ENCODE assay signal across 10 cellular contexts in genomic region chr6:11810039-11810541, GRCh38. TPM values are rescaled to one million over a fixed set of nuclear protein-coding genes. Genes with fewer than 3 reads are reported as not detected.
DNase-seq lines count a peak whose midpoint lies in the region; ATAC-seq lines count a peak whose summit lies in the region.
"Had no signal": no experiment of that assay in that cellular context is flagged by ENCODE, and none has a peak within 500 bp of the region (broad histone marks: within the 10 kb centered on the region; RNA-seq: fewer than 3 reads in every experiment).

No MANE protein-coding gene starts in this region.

- WGBS in mesenchymal stem cell = 43% methylated on average over 1 of the region's 1 CpG

- H3K23ac ChIP-seq in mesenchymal stem cell (ENCODE audit: low read length in 2 of 2) = no peak overlapping the region

- H3K79me1 ChIP-seq in mesenchymal stem cell (replicated peaks; ENCODE audit: low read length, poor library complexity, severe bottlenecking) = peaks cover 2% of the 10 kb centered on the region

- no peak overlapping the region for H2BK120ac ChIP-seq in mesenchymal stem cell (ENCODE audit: low read depth, low read length)

- DNase-seq in NCI-H1105 (lab: John Stamatoyannopoulos, UW) = peak; percentile 11
- DNase-seq in dedifferentiated amniotic fluid mesenchymal stem cell (ENCODE audit: extremely low spot score) = peak; percentile 78
- peak; percentile 78 for DNase-seq in mesenchymal stem cell
- DNase-seq in activated naive CD4-positive, alpha-beta T cell treated with Interleukin-2 at 50 U/mL for 16 hours = no peak
- DNase-seq in activated CD4-positive, alpha-beta T cell treated with anti-CD3 and anti-CD28 coated beads for 48 hours = no peak
- DNase-seq: DMS79 treated with DMSO at 0.1 percent for 48 hours had no signal

- H3K79me2 ChIP-seq in ACC112 (ENCODE audit: control insufficient read depth, insufficient read depth, low read length, unreplicated experiment) = no peaks in the 10 kb centered on the region

- H3K4me3 ChIP-seq in ACC112 (ENCODE audit: low read depth, low read length) (no peak overlapping the region), mesenchymal stem cell (ENCODE audit: insufficient read depth in 1 of 2, low read depth in 1 of 2, low read length in 2 of 2) (no peak overlapping the region)

- H3K36me3 ChIP-seq in ACC112 (ENCODE audit: insufficient read depth, low read length) = no peaks in the 10 kb centered on the region
- no peaks in the 10 kb centered on the region for H3K36me3 ChIP-seq in mesenchymal stem cell (ENCODE audit: control insufficient read depth in 1 of 2, insufficient read depth in 2 of 2, low read depth in 1 of 2, low read length in 2 of 2)

- H3K27me3 ChIP-seq in ACC112 (ENCODE audit: insufficient read depth, low read length) = no peaks in the 10 kb centered on the region
- H3K27me3 ChIP-seq in mesenchymal stem cell (ENCODE audit: control insufficient read depth in 1 of 2, insufficient read depth in 1 of 2, low read length in 2 of 2) = no peaks in the 10 kb centered on the region

- H3K18ac ChIP-seq in mesenchymal stem cell (ENCODE audit: low read depth in 1 of 2, low read length in 2 of 2) = peak overlapping the region; percentile 7 to 74

- H3K14ac ChIP-seq in mesenchymal stem cell (ENCODE audit: low read length in 2 of 2) = no peak overlapping the region

- H3K4me2 ChIP-seq in mesenchymal stem cell (ENCODE audit: low read length, poor library complexity, severe bottlenecking) = no peak overlapping the region
- H3K4me2 ChIP-seq: KMS-11 had no signal

- H2BK15ac ChIP-seq in mesenchymal stem cell (ENCODE audit: low read depth, poor library complexity, severe bottlenecking) = no peak overlapping the region

- H3K9ac ChIP-seq in mesenchymal stem cell (ENCODE audit: low read length) = peak overlapping the region; percentile 28
- H3K9ac ChIP-seq: KMS-11 had no signal

- H2BK12ac ChIP-seq in mesenchymal stem cell (ENCODE audit: low read length in 2 of 2) = peak overlapping the region; percentile 7 to 95

- H3K4me1 ChIP-seq in ACC112 (ENCODE audit: control insufficient read depth, insufficient read depth, low read length, unreplicated experiment) (peaks cover 16% of the 10 kb centered on the region), mesenchymal stem cell (ENCODE audit: control insufficient read depth, insufficient read depth, low read depth, low read length) (peaks cover 6% of the 10 kb centered on the region)

- no peak overlapping the region for H2BK5ac ChIP-seq in mesenchymal stem cell (ENCODE audit: low read depth, low read length, poor library complexity, severe bottlenecking)

- H3K27ac ChIP-seq in ACC112 (ENCODE audit: low read depth, low read length) (peak overlapping the region; percentile 76), mesenchymal stem cell (ENCODE audit: low read length, poor library complexity, severe bottlenecking) (no peak overlapping the region)
- H3K27ac ChIP-seq: KMS-11 had no signal

- no peaks in the 10 kb centered on the region for H3K9me3 ChIP-seq in mesenchymal stem cell (ENCODE audit: control insufficient read depth, low read length)

- no peak overlapping the region for H4K8ac ChIP-seq in mesenchymal stem cell (ENCODE audit: low read length)

- H2AK5ac ChIP-seq in mesenchymal stem cell (ENCODE audit: low read length, severe bottlenecking) = no peak overlapping the region

- ATAC-seq in HG02973 (IDR thresholded peaks at IDR 0.05; ENCODE audit: unreplicated experiment) (no peak), GM19023 (IDR thresholded peaks at IDR 0.05; ENCODE audit: unreplicated experiment) (no peak)

- H2AFZ ChIP-seq in ACC112 (ENCODE audit: low read length, unreplicated experiment) (peak overlapping the region; percentile 80), mesenchymal stem cell (ENCODE audit: low read depth, low read length) (no peak overlapping the region)

- no peak overlapping the region for H4K91ac ChIP-seq in mesenchymal stem cell (ENCODE audit: low read length)

- H3K4ac ChIP-seq in mesenchymal stem cell (ENCODE audit: low read depth in 1 of 2, low read length in 2 of 2) = peak overlapping the region in 1 of 2 experiments; percentile 44

RNA-seq across cellular contexts. Expression of gene ADTRP, which starts 31.5 kb away (rescaled TPM):
- polyA plus RNA-seq in mesenchymal stem cell (2013, experiment 1 of 2) = 1.4 TPM
- polyA plus RNA-seq in mesenchymal stem cell (2013, experiment 2 of 2) = 0.81 TPM

Comparison
In these comparisons a context has a peak if more than half of its experiments do, and no peak if none do; other contexts are left out.
1. DNase-seq: peak in NCI-H1105 (single experiment), dedifferentiated amniotic fluid mesenchymal stem cell (single experiment) and mesenchymal stem cell (single experiment); none in activated naive CD4-positive, alpha-beta T cell treated with Interleukin-2 at 50 U/mL for 16 hours (single experiment) and activated CD4-positive, alpha-beta T cell treated with anti-CD3 and anti-CD28 coated beads for 48 hours (single experiment).